In genomic region chr7:139771001-139771956, GRCh38 we compare ENCODE assay signal across 10 cellular contexts. TPM values are rescaled to one million over a fixed set of nuclear protein-coding genes. Genes with fewer than 3 reads are reported as not detected.
DNase-seq lines count a peak whose midpoint lies in the region; ATAC-seq and TF ChIP-seq lines count a peak whose summit lies in the region.
"Had no signal": no experiment of that assay in that cellular context is flagged by ENCODE, and none has a peak within 500 bp of the region (broad histone marks: within the 10 kb centered on the region; RNA-seq: fewer than 3 reads in every experiment).

No MANE protein-coding gene starts in this region.

- no peak overlapping the region for H3K4me3 Mint-ChIP-seq in mesothelial cell of epicardium

- peak; percentile 87 for DNase-seq in CD1c-positive myeloid dendritic cell (ENCODE audit: extremely low spot score)
- peak; percentile 72 for DNase-seq in MV-4-11 (lab: John Stamatoyannopoulos, UW)
- DNase-seq in brain microvascular endothelial cell = peak; percentile 93
- no peak for DNase-seq in mesothelial cell of epicardium (ENCODE audit: low spot score in 2 of 2, unreplicated experiment in 2 of 2)
- DNase-seq in DMS114 treated with DMSO at 0.1 percent for 48 hours (lab: John Stamatoyannopoulos, UW; ENCODE audit: unreplicated experiment) = no peak
- no peak for DNase-seq in omental fat pad (ENCODE audit: low spot score)
- DNase-seq in NCI-H1092 (lab: John Stamatoyannopoulos, UW) = no peak

- peak overlapping the region; percentile 93 for H3K27ac ChIP-seq in brain microvascular endothelial cell
- H3K27ac ChIP-seq: cardiac muscle cell had no signal

- H3K27me3 ChIP-seq in brain microvascular endothelial cell (replicated peaks) = no peaks in the 10 kb centered on the region
- H3K27me3 ChIP-seq: cardiac muscle cell had no signal

- H3K36me3 ChIP-seq in brain microvascular endothelial cell (replicated peaks) = peaks cover 7% of the 10 kb centered on the region
- H3K36me3 ChIP-seq: cardiac muscle cell had no signal

- in situ Hi-C loops in brain microvascular endothelial cell (cut with HindIII; ENCODE audit: low pct_ligation_motif_present, low sequenced_read_pairs) = no loop called here

- TF ChIP-seq CTCF in brain microvascular endothelial cell (IDR thresholded peaks at IDR 0.05; ENCODE audit: low read depth, low read length, missing control alignments) = no peak
- TF ChIP-seq CTCF in mesothelial cell of epicardium (IDR thresholded peaks at IDR 0.05; ENCODE audit: unreplicated experiment) = no peak
- no peak for TF ChIP-seq CTCF in omental fat pad (IDR thresholded peaks at IDR 0.05)

- no peak overlapping the region for H3K4me3 ChIP-seq in brain microvascular endothelial cell (ENCODE audit: low read depth, low read length)
- H3K4me3 ChIP-seq: cardiac muscle cell had no signal

- ATAC-seq in GM21619 (IDR thresholded peaks at IDR 0.05; ENCODE audit: unreplicated experiment) (no peak), omental fat pad (ENCODE audit: low FRiP score) (no peak)

- H3K4me1 Mint-ChIP-seq in mesothelial cell of epicardium = peaks cover 41% of the 10 kb centered on the region

- no peaks in the 10 kb centered on the region for H3K27me3 Mint-ChIP-seq in mesothelial cell of epicardium (ENCODE audit: low read depth)

- H3K9me3 Mint-ChIP-seq in mesothelial cell of epicardium = no peaks in the 10 kb centered on the region
- H3K9me3 Mint-ChIP-seq: neural crest cell had no signal

- H3K36me3 Mint-ChIP-seq in mesothelial cell of epicardium = peaks cover 2% of the 10 kb centered on the region

- H3K27ac Mint-ChIP-seq in mesothelial cell of epicardium = peak overlapping the region; percentile 63

RNA-seq across cellular contexts. Expression of gene HIPK2, which starts 6.5 kb away (rescaled TPM):
- total RNA-seq in mesothelial cell of epicardium (72.1 to 75.8 TPM (median 72.9 TPM) in 3 replicates), omental fat pad (10 to 100 TPM; 39.6 to 90.3 (median 70.0) TPM)

RNA-seq across cellular contexts. Expression of gene TBXAS1, which starts 57.8 kb away (rescaled TPM):
- total RNA-seq in mesothelial cell of epicardium (3.1 to 4.7 TPM (median 3.9 TPM) in 3 replicates), omental fat pad (10 to 100 TPM; 22.2 to 63.4 (median 48.6) TPM)

Comparison
In these comparisons a context has a peak if more than half of its experiments do, and no peak if none do; other contexts are left out.
1. DNase-seq: peak in CD1c-positive myeloid dendritic cell (single experiment), MV-4-11 (single experiment) and brain microvascular endothelial cell (single experiment); none in mesothelial cell of epicardium (0 of 2), DMS114 treated with DMSO at 0.1 percent for 48 hours (single experiment), omental fat pad (single experiment) and NCI-H1092 (single experiment).